In genomic region chr1:5686195-5686594, GRCh38 we compare ENCODE assay signal across 16 cellular contexts.
"Had no signal": no experiment of that assay in that cellular context is flagged by ENCODE, and none has a peak within 500 bp of the region (broad histone marks: within the 10 kb centered on the region; RNA-seq: fewer than 3 reads in every experiment).

No MANE protein-coding gene starts in this region.

- H3K27ac ChIP-seq: dorsolateral prefrontal cortex, esophagus muscularis mucosa, gastroesophageal sphincter, right atrium auricular region had no signal

- H3K4me3 ChIP-seq: dorsolateral prefrontal cortex, esophagus muscularis mucosa, gastroesophageal sphincter, right atrium auricular region had no signal

- H3K36me3 ChIP-seq: esophagus muscularis mucosa, gastroesophageal sphincter, right atrium auricular region had no signal

- ATAC-seq: gastroesophageal sphincter, left lobe of liver, natural killer cell had no signal

- H3K4me1 ChIP-seq: gastroesophageal sphincter, right atrium auricular region had no signal

- H3K27me3 ChIP-seq: right atrium auricular region had no signal

- DNase-seq: cortex of kidney; effector memory CD4-positive, alpha-beta T cell; foreskin fibroblast; glutamatergic neuron; islet precursor cell; natural killer cell; small intestine; stimulated activated CD4-positive, alpha-beta T cell treated with anti-CD3 and anti-CD28 coated beads, Interleukin-12 subunit alpha, Interleukin-12 subunit beta, amount 100 ng/mL, for 4 hours; stimulated activated naive CD4-positive, alpha-beta T cell treated with Interleukin-2 at 50 U/mL for 16 hours had no signal

- FAIRE-seq: endometrium, small intestine, urothelium cell line had no signal

- H3K9me3 ChIP-seq: esophagus muscularis mucosa, gastroesophageal sphincter, right atrium auricular region had no signal
